17 cellular contexts compared by ENCODE assay signal in genomic region chr14:52926994-52927393, GRCh38. TPM values are rescaled to one million over a fixed set of nuclear protein-coding genes. Genes with fewer than 3 reads are reported as not detected.
DNase-seq lines count a peak whose midpoint lies in the region; ATAC-seq and TF ChIP-seq lines count a peak whose summit lies in the region.
"Had no signal": no experiment of that assay in that cellular context is flagged by ENCODE, and none has a peak within 500 bp of the region (broad histone marks: within the 10 kb centered on the region; RNA-seq: fewer than 3 reads in every experiment).

No MANE protein-coding gene starts in this region.

- H2AFZ ChIP-seq in GM23338: no peak overlapping the region

- 48% methylated on average over 1 of the region's 1 CpG for WGBS in esophagus muscularis mucosa
- WGBS in testis, 2 donors: 39 to 43% methylated on average over 1 of the region's 1 CpG

- H3K27ac Mint-ChIP-seq in GM23338 (peak overlapping the region; percentile 64; the same call in 1 of the 2 replicates), progenitor cell of endocrine pancreas (peak overlapping the region; percentile 7)

- peaks cover 3% of the 10 kb centered on the region for H3K27me3 Mint-ChIP-seq in GM23338 (ENCODE audit: insufficient read depth, low read depth, poor library complexity)
- H3K27me3 Mint-ChIP-seq in progenitor cell of endocrine pancreas: no peaks in the 10 kb centered on the region
- H3K27me3 Mint-ChIP-seq: central memory CD8-positive, alpha-beta T cell had no signal

- H3K4me3 ChIP-seq in GM23338 (no peak overlapping the region), esophagus muscularis mucosa (no peak overlapping the region), testis (no peak overlapping the region)
- H3K4me3 ChIP-seq: gastrocnemius medialis, SK-N-MC had no signal

- no peaks in the 10 kb centered on the region for H3K9me3 ChIP-seq in esophagus muscularis mucosa
- no peaks in the 10 kb centered on the region for H3K9me3 ChIP-seq in testis
- H3K9me3 ChIP-seq: gastrocnemius medialis, neutrophil had no signal

- H3K4me3 Mint-ChIP-seq in GM23338: no peak overlapping the region
- H3K4me3 Mint-ChIP-seq in progenitor cell of endocrine pancreas (ENCODE audit: low read depth): no peak overlapping the region
- H3K4me3 Mint-ChIP-seq: central memory CD8-positive, alpha-beta T cell had no signal

- no peaks in the 10 kb centered on the region for H3F3A ChIP-seq in GM23338 (replicated peaks; ENCODE audit: low read depth)

- no peaks in the 10 kb centered on the region for H3K9me2 ChIP-seq in GM23338 (ENCODE audit: insufficient read depth)

- H3K36me3 ChIP-seq in GM23338 (ENCODE audit: insufficient read depth) (no peaks in the 10 kb centered on the region), esophagus muscularis mucosa (no peaks in the 10 kb centered on the region), testis (ENCODE audit: low read depth, missing control alignments) (no peaks in the 10 kb centered on the region)
- H3K36me3 ChIP-seq: gastrocnemius medialis, neutrophil had no signal

- no peaks in the 10 kb centered on the region for H3K9me3 Mint-ChIP-seq in GM23338
- H3K9me3 Mint-ChIP-seq in progenitor cell of endocrine pancreas (ENCODE audit: low read depth): no peaks in the 10 kb centered on the region
- H3K9me3 Mint-ChIP-seq: central memory CD8-positive, alpha-beta T cell had no signal

- ATAC-seq in GM23338: no peak
- no peak for ATAC-seq in activated CD4-positive, CD25-positive, alpha-beta regulatory T cell treated with anti-CD3 and anti-CD28 coated beads, Interleukin-2, amount 50 U/mL, for 24 hours

- intact Hi-C loops in esophagus muscularis mucosa (cut with DNase I): no loop called here
- intact Hi-C loops in testis (cut with DNase I; ENCODE audit: low total_unique reads): no loop called here

- H3K79me2 ChIP-seq in GM23338 (replicated peaks; ENCODE audit: insufficient read depth): peaks cover 100% of the 10 kb centered on the region

- H3K27me3 ChIP-seq in GM23338 (ENCODE audit: insufficient read depth): no peaks in the 10 kb centered on the region
- no peaks in the 10 kb centered on the region for H3K27me3 ChIP-seq in esophagus muscularis mucosa
- no peaks in the 10 kb centered on the region for H3K27me3 ChIP-seq in testis
- H3K27me3 ChIP-seq: gastrocnemius medialis, neutrophil had no signal

- H3K27ac ChIP-seq in GM23338 (ENCODE audit: low read depth) (peak overlapping the region; percentile 46; the same call in 1 of the 2 replicates), esophagus muscularis mucosa (replicated peaks in 1 of 4) (peak overlapping the region in 3 of 4 donors; percentile 23 to 41 (median 35)), testis (no peak overlapping the region)
- H3K27ac ChIP-seq: gastrocnemius medialis, neutrophil, SK-N-MC had no signal

- TF ChIP-seq EP300 in esophagus muscularis mucosa (IDR thresholded peaks at IDR 0.05): no peak

- peaks cover 50% of the 10 kb centered on the region for H3K4me1 ChIP-seq in GM23338 (ENCODE audit: insufficient read depth)
- H3K4me1 ChIP-seq in esophagus muscularis mucosa: peaks cover 100% of the 10 kb centered on the region in 4 donors
- H3K4me1 ChIP-seq in testis: peaks cover 4% of the 10 kb centered on the region

- no peak for TF ChIP-seq CTCF in GM23338 (conservative IDR thresholded peaks at IDR 0.05; ENCODE audit: low read depth in 2 of 2)
- TF ChIP-seq CTCF in esophagus muscularis mucosa (IDR thresholded peaks at IDR 0.05): no peak
- TF ChIP-seq CTCF in progenitor cell of endocrine pancreas (IDR thresholded peaks at IDR 0.05; ENCODE audit: unreplicated experiment): no peak
- TF ChIP-seq CTCF in testis (IDR thresholded peaks at IDR 0.05): no peak

- H4K20me1 ChIP-seq in GM23338 (replicated peaks; ENCODE audit: insufficient read depth): peaks cover 23% of the 10 kb centered on the region

- peak overlapping the region; percentile 67 for H3K4me2 ChIP-seq in GM23338

- H3K36me3 Mint-ChIP-seq in GM23338 (ENCODE audit: low read depth) (no peaks in the 10 kb centered on the region), progenitor cell of endocrine pancreas (ENCODE audit: insufficient read depth) (no peaks in the 10 kb centered on the region)

- TF ChIP-seq POLR2A in esophagus muscularis mucosa (IDR thresholded peaks at IDR 0.05; ENCODE audit: low read depth): no peak
- no peak for TF ChIP-seq POLR2A in testis (IDR thresholded peaks at IDR 0.05)

- peaks cover 58% of the 10 kb centered on the region for H3K4me1 Mint-ChIP-seq in GM23338
- H3K4me1 Mint-ChIP-seq in progenitor cell of endocrine pancreas (ENCODE audit: low read depth): peaks cover 40% of the 10 kb centered on the region
- H3K4me1 Mint-ChIP-seq: central memory CD8-positive, alpha-beta T cell had no signal

- no peak for DNase-seq in GM23338 (ENCODE audit: low spot score)
- DNase-seq in NCI-H446 treated with DMSO at 0.1 percent for 48 hours (lab: John Stamatoyannopoulos, UW): peak; percentile 66
- no peak for DNase-seq in esophagus muscularis mucosa (ENCODE audit: extremely low spot score)
- no peak for DNase-seq in progenitor cell of endocrine pancreas (ENCODE audit: low spot score, unreplicated experiment)
- no peak for DNase-seq in retina
- DNase-seq in NCI-H1105 (lab: John Stamatoyannopoulos, UW): no peak
- no peak for DNase-seq in testis
- DNase-seq: activated CD4-positive, alpha-beta T cell treated with anti-CD3 and anti-CD28 coated beads for 1 hour; gastrocnemius medialis; kidney glomerular epithelial cell; NCI-H526; stimulated activated CD4-positive, alpha-beta T cell treated with anti-CD3 and anti-CD28 coated beads, Interleukin-1b, Interleukin-23, amount 100 ng/mL, for 48 hours; stimulated activated naive CD4-positive, alpha-beta T cell treated with Interleukin-2 at 50 U/mL for 16 hours had no signal

TF ChIP-seq in GM23338, 12 proteins besides CTCF, POLR2A, EP300 and RAD21 (continues in another document):
- TF ChIP-seq CREB1 (CRISPR knock-in tag; IDR thresholded peaks at IDR 0.05; ENCODE audit: low read depth): no peak
- no peak for TF ChIP-seq ZNF331 (CRISPR knock-in tag; IDR thresholded peaks at IDR 0.05; ENCODE audit: low read depth)
- no peak for TF ChIP-seq ETS1 (IDR thresholded peaks at IDR 0.05)
- no peak for TF ChIP-seq NANOG (IDR thresholded peaks at IDR 0.05; ENCODE audit: borderline replicate concordance)

RNA-seq across cellular contexts. Expression of gene FERMT2, which starts 23.9 kb away (rescaled TPM):
- total RNA-seq in GM23338 (2014; rRNA removed; shearing (Covaris generic)): 102 and 108 TPM in 2 replicates
- polyA plus RNA-seq in GM23338 (2016; fragmentation: Nextera tagmentation; extraction: Ambion mirVana) (148 and 152 TPM in 2 replicates), testis (ENCODE audit: insufficient read depth, low read depth, low replicate concordance) (37.6 TPM)
- total RNA-seq in esophagus muscularis mucosa (100 to 1,000 TPM; 293 to 397 (median 370) TPM), progenitor cell of endocrine pancreas (44.4 and 52.8 TPM in 2 replicates), testis (10 to 100 TPM; 36.8 to 45.7 TPM)

Comparison
In these comparisons a context has a peak if more than half of its experiments do, and no peak if none do; other contexts are left out.
1. H3K27ac ChIP-seq: peak in GM23338 (single experiment) and esophagus muscularis mucosa (3 of 4); none in testis (0 of 2).